ENCODE assay signal across 8 cellular contexts in genomic region chr1:149997585-149998262, GRCh38. TPM values are rescaled to one million over a fixed set of nuclear protein-coding genes. Genes with fewer than 3 reads are reported as not detected.
DNase-seq lines count a peak whose midpoint lies in the region; ATAC-seq, FAIRE-seq and TF ChIP-seq lines count a peak whose summit lies in the region.

No MANE protein-coding gene starts in this region.

- WGBS in transverse colon (ENCODE audit: low coverage in 1 of 2), 2 donors = 63 to 74% methylated on average over 6 of the region's 6 CpGs
- 87 to 89% (median 88%) methylated on average over 6 of the region's 6 CpGs for WGBS in ovary, 3 donors

- peaks cover 3% of the 10 kb centered on the region for H3K27me3 ChIP-seq in lower lobe of right lung (ENCODE audit: low read depth)
- H3K27me3 ChIP-seq in transverse colon = peaks cover 6% of the 10 kb centered on the region
- H3K27me3 ChIP-seq in ovary = no peaks in the 10 kb centered on the region
- no peaks in the 10 kb centered on the region for H3K27me3 ChIP-seq in brain microvascular endothelial cell (replicated peaks)

- peaks cover 73% of the 10 kb centered on the region for H3K4me1 ChIP-seq in lower lobe of right lung
- peaks cover 3 to 25% (median 20%) of the 10 kb centered on the region in 4 donors for H3K4me1 ChIP-seq in transverse colon
- H3K4me1 ChIP-seq in ovary (ENCODE audit: insufficient read depth) = peaks cover 12% of the 10 kb centered on the region

- no peak for TF ChIP-seq POLR2A in transverse colon (IDR thresholded peaks at IDR 0.05)
- TF ChIP-seq POLR2A in ovary (IDR thresholded peaks at IDR 0.05) = no peak

- in situ Hi-C loops in transverse colon (cut with MboI; ENCODE audit: low pct_ligation_motif_present in 1 of 4, low pct_unique_long_range_greater_than_20kb in 1 of 4, low sequenced_read_pairs in 3 of 4) = no loop called here
- in situ Hi-C loops in brain microvascular endothelial cell (cut with HindIII; ENCODE audit: low pct_ligation_motif_present, low sequenced_read_pairs) = no loop called here

- intact Hi-C loops in lower lobe of right lung (cut with DNase I) (no loop called here), transverse colon (cut with DNase I; ENCODE audit: low total_unique reads) (no loop called here), ovary (cut with DNase I) (no loop called here)

- H3K36me3 ChIP-seq in lower lobe of right lung (peaks cover 14% of the 10 kb centered on the region), transverse colon (no peaks in the 10 kb centered on the region), ovary (no peaks in the 10 kb centered on the region), brain microvascular endothelial cell (replicated peaks) (peaks cover 3% of the 10 kb centered on the region)

- TF ChIP-seq EP300 in transverse colon (IDR thresholded peaks at IDR 0.05; ENCODE audit: low read depth) (no peak), ovary (IDR thresholded peaks at IDR 0.05) (no peak)

- no peak overlapping the region for H3K27ac ChIP-seq in lower lobe of right lung
- H3K27ac ChIP-seq in transverse colon = no peak overlapping the region
- H3K27ac ChIP-seq in ovary = no peak overlapping the region
- H3K27ac ChIP-seq in brain microvascular endothelial cell = no peak overlapping the region

- peak; percentile 74 for ATAC-seq in GM21737 (IDR thresholded peaks at IDR 0.05; ENCODE audit: unreplicated experiment)
- peak; percentile 36 to 72 for ATAC-seq in lower lobe of right lung

- DNase-seq in GM18507 (ENCODE audit: extremely low spot score, insufficient read length, low read depth) (no peak), MV-4-11 (lab: John Stamatoyannopoulos, UW) (peak; percentile 99), lower lobe of right lung (no peak), transverse colon (no peak), ovary (no peak), HTR-8/SVneo (ENCODE audit: insufficient read length, low spot score) (no peak), brain microvascular endothelial cell (no peak)

- FAIRE-seq in GM18507 (lab: Jason Lieb, UNC) = peak; percentile 90
- no peak for FAIRE-seq in HTR-8/SVneo (lab: Jason Lieb, UNC)

- TF ChIP-seq CTCF in lower lobe of right lung (IDR thresholded peaks at IDR 0.05) = no peak
- TF ChIP-seq CTCF in transverse colon (IDR thresholded peaks at IDR 0.05) = no peak
- TF ChIP-seq CTCF in ovary (IDR thresholded peaks at IDR 0.05) = no peak
- no peak for TF ChIP-seq CTCF in brain microvascular endothelial cell (IDR thresholded peaks at IDR 0.05; ENCODE audit: low read depth, low read length, missing control alignments)

- H3K4me3 ChIP-seq in lower lobe of right lung = no peak overlapping the region
- no peak overlapping the region for H3K4me3 ChIP-seq in transverse colon
- H3K4me3 ChIP-seq in ovary = no peak overlapping the region
- no peak overlapping the region for H3K4me3 ChIP-seq in brain microvascular endothelial cell (ENCODE audit: low read depth, low read length)

- H3K9me3 ChIP-seq in lower lobe of right lung (no peaks in the 10 kb centered on the region), transverse colon (no peaks in the 10 kb centered on the region), ovary (no peaks in the 10 kb centered on the region)

RNA-seq across cellular contexts. Expression of gene OTUD7B, which starts 12.8 kb away (rescaled TPM):
- 29.5 TPM for total RNA-seq in lower lobe of right lung
- 10 to 100 TPM; 11.3 to 26.8 (median 25.5) TPM for total RNA-seq in transverse colon
- total RNA-seq in ovary = 10 to 100 TPM; 16.5 to 40.1 (median 34.1) TPM
- 10 to 100 TPM in 1 of 2 donors, 1 to 10 TPM in 1; 9.4 to 17.3 TPM for polyA plus RNA-seq in ovary
